1 cellular context compared by ENCODE assay signal in the genomic region with DNA sequence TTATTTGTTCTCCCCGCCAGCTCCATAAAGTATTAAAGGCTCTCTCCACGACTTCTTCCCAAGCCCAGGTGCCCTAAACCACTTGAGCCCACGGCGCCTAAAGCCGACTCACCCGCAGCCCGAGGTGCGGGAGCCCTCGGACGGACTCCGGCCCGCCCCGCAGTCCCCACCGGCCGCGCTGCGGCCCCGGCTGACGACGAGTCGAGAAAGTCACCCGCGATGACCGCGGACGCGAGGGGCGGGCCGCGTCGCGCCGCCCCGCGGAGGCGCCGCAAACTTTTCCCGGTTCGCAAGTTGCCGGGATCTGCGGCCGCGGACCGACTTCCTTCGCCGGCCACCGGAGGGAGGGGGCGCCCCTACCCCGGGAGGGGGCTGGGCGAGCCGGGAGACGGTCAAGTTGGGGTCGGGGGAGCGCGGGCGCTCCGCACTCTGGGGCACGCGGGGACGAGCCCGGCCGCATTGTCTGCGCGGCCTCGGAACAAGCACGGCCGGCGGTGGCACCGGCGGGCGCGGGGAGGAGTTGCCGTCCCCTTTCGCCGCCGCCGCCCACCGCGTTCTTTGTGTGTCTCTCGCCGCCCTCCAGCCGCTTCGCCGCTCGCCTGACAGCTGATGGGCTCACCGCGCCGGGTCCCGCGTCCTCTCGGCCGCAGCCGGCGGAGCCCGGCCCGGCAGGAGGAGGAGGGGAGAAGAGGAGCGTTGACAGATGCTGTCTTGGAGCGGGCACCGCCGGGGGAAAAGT.
TF ChIP-seq lines count a peak whose summit lies in the region.

No MANE protein-coding gene starts in this region.

TF ChIP-seq in H1, 55 proteins besides CTCF, POLR2A, EP300 and RAD21 (continued from another document):
- TF ChIP-seq, protein P1, sequence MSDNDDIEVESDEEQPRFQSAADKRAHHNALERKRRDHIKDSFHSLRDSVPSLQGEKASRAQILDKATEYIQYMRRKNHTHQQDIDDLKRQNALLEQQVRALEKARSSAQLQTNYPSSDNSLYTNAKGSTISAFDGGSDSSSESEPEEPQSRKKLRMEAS (IDR thresholded peaks at IDR 0.05): 0 out of 2 replicates have a peak, but pooled peaks have one; percentile 37
- TF ChIP-seq BACH1 (IDR thresholded peaks at IDR 0.05; ENCODE audit: low read length) (peak; percentile 73), POLR2AphosphoS5 (IDR thresholded peaks at IDR 0.05; ENCODE audit: low read depth, low read length) (0 out of 2 replicates have a peak, but pooled peaks have one; percentile 1), TCF12 (IDR thresholded peaks at IDR 0.05; ENCODE audit: low read depth, low read length) (no peak), POU5F1 (IDR thresholded peaks at IDR 0.05; ENCODE audit: low read depth, low read length) (no peak), CHD2 (IDR thresholded peaks at IDR 0.05; ENCODE audit: low read length) (no peak), KDM4A (IDR thresholded peaks at IDR 0.05; ENCODE audit: low read depth, low read length, severe bottlenecking) (peak; percentile 88), HDAC6 (IDR thresholded peaks at IDR 0.05; ENCODE audit: low read depth, low read length) (no peak), SIN3A (conservative IDR thresholded peaks at IDR 0.05 in 1 of 2, IDR thresholded peaks at IDR 0.05 in 1 of 2; ENCODE audit: low read depth in 1 of 2, low read length in 2 of 2) (peak; percentile 37 to 81; a peak in 1 of 4 replicates), HDAC2 (IDR thresholded peaks at IDR 0.05; ENCODE audit: borderline replicate concordance in 1 of 2, low read depth in 2 of 2, low read length in 2 of 2) (peak; percentile 62 to 68; a peak in 2 of 4 replicates), ASH2L (IDR thresholded peaks at IDR 0.05; ENCODE audit: low read length) (peak; percentile 87), TAF7 (optimal IDR thresholded peaks at IDR 0.05; ENCODE audit: borderline replicate concordance, low read depth, low read length) (peak; percentile 47)
- TF ChIP-seq, protein P2, sequence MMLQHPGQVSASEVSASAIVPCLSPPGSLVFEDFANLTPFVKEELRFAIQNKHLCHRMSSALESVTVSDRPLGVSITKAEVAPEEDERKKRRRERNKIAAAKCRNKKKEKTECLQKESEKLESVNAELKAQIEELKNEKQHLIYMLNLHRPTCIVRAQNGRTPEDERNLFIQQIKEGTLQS (IDR thresholded peaks at IDR 0.05; ENCODE audit: insufficient read depth, low read depth, low read length): no peak
